24 cellular contexts compared by ENCODE assay signal in genomic region chr1:38283736-38284470, GRCh38.
DNase-seq lines count a peak whose midpoint lies in the region; ATAC-seq, FAIRE-seq and TF ChIP-seq lines count a peak whose summit lies in the region.
"Had no signal": no experiment of that assay in that cellular context is flagged by ENCODE, and none has a peak within 500 bp of the region (broad histone marks: within the 10 kb centered on the region; RNA-seq: fewer than 3 reads in every experiment).

No MANE protein-coding gene starts in this region.

- H3K36me3 Mint-ChIP-seq in glutamatergic neuron (ENCODE audit: unreplicated experiment): peaks cover 15% of the 10 kb centered on the region
- peaks cover 4% of the 10 kb centered on the region for H3K36me3 Mint-ChIP-seq in progenitor cell of endocrine pancreas (ENCODE audit: insufficient read depth)
- H3K36me3 Mint-ChIP-seq: CD8-positive, alpha-beta T cell had no signal

- ATAC-seq in pancreas: no peak
- no peak for ATAC-seq in HG03432 (IDR thresholded peaks at IDR 0.05; ENCODE audit: unreplicated experiment)
- ATAC-seq in HG02981 (IDR thresholded peaks at IDR 0.05; ENCODE audit: unreplicated experiment): no peak
- ATAC-seq: CD8-positive, alpha-beta T cell; PC-3 had no signal

- no peaks in the 10 kb centered on the region for H3K36me3 ChIP-seq in pancreas
- H3K36me3 ChIP-seq: BLaER1 treated with 17β-estradiol and CSF1 and Interleukin-3, amounts not matched to agents 10 nM and 100 nM had no signal

- 29 to 38% methylated on average over 14 of the region's 14 CpGs for WGBS in pancreas, 2 donors

- peak overlapping the region; percentile 98 for H3K27ac Mint-ChIP-seq in glutamatergic neuron (ENCODE audit: unreplicated experiment)
- H3K27ac Mint-ChIP-seq in progenitor cell of endocrine pancreas: peak overlapping the region; percentile 75
- H3K27ac Mint-ChIP-seq: CD8-positive, alpha-beta T cell had no signal

- H3K4me3 ChIP-seq in pancreas: no peak overlapping the region
- H3K4me3 ChIP-seq: BLaER1 treated with 17β-estradiol and CSF1 and Interleukin-3, amounts not matched to agents 10 nM and 100 nM had no signal

- no peak for FAIRE-seq in pancreas (lab: Jason Lieb, UNC)
- FAIRE-seq: GM12892, GM18507 had no signal

- intact Hi-C loops in pancreas (cut with DNase I): no loop called here

- no peak overlapping the region for H3K27ac ChIP-seq in pancreas
- H3K27ac ChIP-seq: BLaER1 treated with 17β-estradiol and CSF1 and Interleukin-3, amounts not matched to agents 10 nM and 100 nM; HL-60; KMS-11 had no signal

- H3K9me3 ChIP-seq in pancreas: no peaks in the 10 kb centered on the region
- H3K9me3 ChIP-seq: SK-N-SH had no signal

- H3K4me3 Mint-ChIP-seq in glutamatergic neuron (ENCODE audit: unreplicated experiment) (peak overlapping the region; percentile 74), progenitor cell of endocrine pancreas (ENCODE audit: low read depth) (no peak overlapping the region)
- H3K4me3 Mint-ChIP-seq: CD8-positive, alpha-beta T cell had no signal

- no peaks in the 10 kb centered on the region for H3K27me3 ChIP-seq in pancreas
- H3K27me3 ChIP-seq: BLaER1 treated with 17β-estradiol and CSF1 and Interleukin-3, amounts not matched to agents 10 nM and 100 nM had no signal

- H3K9me3 Mint-ChIP-seq in glutamatergic neuron (ENCODE audit: unreplicated experiment) (peaks cover 10% of the 10 kb centered on the region), progenitor cell of endocrine pancreas (ENCODE audit: low read depth) (peaks cover 11% of the 10 kb centered on the region)

- H3K4me1 Mint-ChIP-seq in glutamatergic neuron (ENCODE audit: low read depth, unreplicated experiment) (peaks cover 45% of the 10 kb centered on the region), progenitor cell of endocrine pancreas (ENCODE audit: low read depth) (peaks cover 10% of the 10 kb centered on the region)

- TF ChIP-seq CTCF in glutamatergic neuron (IDR thresholded peaks at IDR 0.05; ENCODE audit: partially characterized antibody, unreplicated experiment): no peak
- no peak for TF ChIP-seq CTCF in progenitor cell of endocrine pancreas (IDR thresholded peaks at IDR 0.05; ENCODE audit: unreplicated experiment)
- no peak for TF ChIP-seq CTCF in pancreas (IDR thresholded peaks at IDR 0.05)

- peak; percentile 95 for DNase-seq in DMS 273 treated with DMSO at 0.1 percent for 48 hours (lab: John Stamatoyannopoulos, UW)
- peak; percentile 93 for DNase-seq in NCI-H82 (lab: John Stamatoyannopoulos, UW)
- DNase-seq in glutamatergic neuron: peak; percentile 84
- no peak for DNase-seq in progenitor cell of endocrine pancreas (ENCODE audit: low spot score, unreplicated experiment)
- DNase-seq in pancreas: no peak
- DNase-seq in effector CD8-positive, alpha-beta T cell (lab: John Stamatoyannopoulos, UW): no peak
- DNase-seq: Calu3; CD8-positive, alpha-beta T cell; DMS79; H7; MV-4-11; NCI-H187 treated with DMSO at 0.1 percent for 48 hours; NCI-H774; PC-3; RPMI8226; SHP77 treated with DMSO at 0.1 percent for 48 hours; SK-N-SH had no signal

- H3K27me3 Mint-ChIP-seq in glutamatergic neuron (ENCODE audit: unreplicated experiment): peaks cover 6% of the 10 kb centered on the region
- H3K27me3 Mint-ChIP-seq in progenitor cell of endocrine pancreas: peaks cover 5% of the 10 kb centered on the region

- no peaks in the 10 kb centered on the region for H3K4me1 ChIP-seq in pancreas

Comparison
In these comparisons a context has a peak if more than half of its experiments do, and no peak if none do; other contexts are left out.
1. DNase-seq: peak in DMS 273 treated with DMSO at 0.1 percent for 48 hours (single experiment), NCI-H82 (single experiment) and glutamatergic neuron (single experiment); none in progenitor cell of endocrine pancreas (single experiment), pancreas (0 of 6) and effector CD8-positive, alpha-beta T cell (single experiment).